16 cellular contexts compared by ENCODE assay signal in the genomic region with DNA sequence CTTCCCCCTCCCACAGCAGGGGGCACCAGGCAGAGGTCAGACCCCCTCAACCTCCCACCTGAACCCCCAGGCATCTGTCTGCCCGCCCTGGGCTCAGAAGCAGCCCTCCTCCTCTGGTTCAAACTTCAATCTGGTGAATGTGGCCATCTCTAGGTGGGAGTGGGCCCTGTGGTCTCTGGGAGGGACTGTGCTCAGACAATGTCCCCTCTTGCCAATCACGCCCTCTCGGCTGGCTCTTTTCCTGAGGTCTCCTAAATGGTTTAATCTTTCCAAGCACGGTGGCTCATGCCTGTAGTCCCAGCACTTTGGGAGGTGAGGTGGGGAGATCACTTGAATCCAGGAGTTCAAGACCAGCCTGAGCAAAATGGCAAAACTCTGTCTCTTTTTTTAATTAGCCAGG. TPM values are rescaled to one million over a fixed set of nuclear protein-coding genes. Genes with fewer than 3 reads are reported as not detected.
DNase-seq lines count a peak whose midpoint lies in the region; ATAC-seq and TF ChIP-seq lines count a peak whose summit lies in the region.
"Had no signal": no experiment of that assay in that cellular context is flagged by ENCODE, and none has a peak within 500 bp of the region (broad histone marks: within the 10 kb centered on the region; RNA-seq: fewer than 3 reads in every experiment).

No MANE protein-coding gene starts in this region.

- POLR2A ChIA-PET in activated B cell treated with CpG ODN at 0.5 μM for 24 hours (lab: Charles Lee) = no interaction called here
- POLR2A ChIA-PET in naive thymus-derived CD4-positive, alpha-beta T cell (lab: Charles Lee) = interaction anchor here (1.2 kb wide), 1 partner anchor 50 kb away, joined by 3 read pairs; no protein-coding TSS in a partner anchor

- CTCF ChIA-PET in activated B cell treated with CpG ODN at 0.5 μM for 24 hours (lab: Charles Lee) = no interaction called here
- CTCF ChIA-PET in naive thymus-derived CD4-positive, alpha-beta T cell (lab: Charles Lee) = interaction anchor here (0.6 kb wide), 1 partner anchor 57 kb away, joined by 3 read pairs; no protein-coding TSS in a partner anchor

- H3K27ac Mint-ChIP-seq in activated naive CD4-positive, alpha-beta T cell treated with anti-CD3 and anti-CD28 coated beads, Interleukin-2, amount 50 U/mL, for 24 hours = peak overlapping the region; percentile 68
- peak overlapping the region; percentile 79 for H3K27ac Mint-ChIP-seq in activated B cell treated with CpG ODN at 0.5 μM for 24 hours
- H3K27ac Mint-ChIP-seq in naive thymus-derived CD4-positive, alpha-beta T cell = peak overlapping the region in 8 of 9 donors; percentile 93 to 100 (median 98)

- H3K9me3 ChIP-seq in naive thymus-derived CD4-positive, alpha-beta T cell (ENCODE audit: control insufficient read depth in 2 of 3, low read length in 3 of 3) = no peaks in the 10 kb centered on the region
- H3K9me3 ChIP-seq in tibial nerve = no peaks in the 10 kb centered on the region
- H3K9me3 ChIP-seq: SJSA1, stomach had no signal

- TF ChIP-seq CTCF in activated B cell treated with CpG ODN at 0.5 μM for 24 hours (IDR thresholded peaks at IDR 0.05) = no peak
- no peak for TF ChIP-seq CTCF in tibial nerve (IDR thresholded peaks at IDR 0.05)

- ATAC-seq in activated B cell treated with CpG ODN at 0.5 μM for 24 hours (ENCODE audit: low read depth) (no peak), HG02610 (IDR thresholded peaks at IDR 0.05; ENCODE audit: unreplicated experiment) (no peak)
- no peak for ATAC-seq in naive thymus-derived CD4-positive, alpha-beta T cell
- ATAC-seq: foreskin keratinocyte, left lobe of liver had no signal

- H3K36me3 Mint-ChIP-seq in activated naive CD4-positive, alpha-beta T cell treated with anti-CD3 and anti-CD28 coated beads, Interleukin-2, amount 50 U/mL, for 24 hours = peaks cover 11% of the 10 kb centered on the region
- peaks cover 53% of the 10 kb centered on the region for H3K36me3 Mint-ChIP-seq in activated B cell treated with CpG ODN at 0.5 μM for 24 hours (ENCODE audit: low read depth)
- peaks cover 0 to 30% (median 19%) of the 10 kb centered on the region in 5 donors for H3K36me3 Mint-ChIP-seq in naive thymus-derived CD4-positive, alpha-beta T cell

- H3K4me1 Mint-ChIP-seq in activated naive CD4-positive, alpha-beta T cell treated with anti-CD3 and anti-CD28 coated beads, Interleukin-2, amount 50 U/mL, for 24 hours = peaks cover 79% of the 10 kb centered on the region
- H3K4me1 Mint-ChIP-seq in activated B cell treated with CpG ODN at 0.5 μM for 24 hours = peaks cover 71% of the 10 kb centered on the region
- peaks cover 43 to 94% (median 69%) of the 10 kb centered on the region in 7 donors for H3K4me1 Mint-ChIP-seq in naive thymus-derived CD4-positive, alpha-beta T cell

- no peaks in the 10 kb centered on the region for H3K27me3 ChIP-seq in naive thymus-derived CD4-positive, alpha-beta T cell (ENCODE audit: control insufficient read depth in 2 of 2, insufficient read depth in 2 of 2, low read length in 2 of 2)
- H3K27me3 ChIP-seq in tibial nerve = no peaks in the 10 kb centered on the region
- H3K27me3 ChIP-seq: foreskin keratinocyte, SJSA1, stomach had no signal

- TF ChIP-seq POLR2A in tibial nerve (IDR thresholded peaks at IDR 0.05) = no peak

- no peak for TF ChIP-seq EP300 in tibial nerve (IDR thresholded peaks at IDR 0.05)

- DNase-seq in activated naive CD4-positive, alpha-beta T cell (lab: John Stamatoyannopoulos, UW) = no peak
- DNase-seq in activated B cell treated with CpG ODN at 0.5 μM for 24 hours (no peak), tibial nerve (ENCODE audit: low spot score in 2 of 2) (no peak), NOMO-1 treated with DMSO at 0.1 percent for 48 hours (lab: John Stamatoyannopoulos, UW; ENCODE audit: unreplicated experiment) (no peak)
- DNase-seq in naive thymus-derived CD4-positive, alpha-beta T cell = no peak
- no peak for DNase-seq in stimulated activated CD4-positive, alpha-beta T cell treated with anti-CD3 and anti-CD28 coated beads, Interleukin-15, amount 100 ng/mL, for 24 hours
- DNase-seq: foreskin keratinocyte, HCEC 1CT, MM.1S, NCI-H1694 treated with DMSO at 0.1 percent for 48 hours, stomach had no signal

- H3K4me3 Mint-ChIP-seq in activated naive CD4-positive, alpha-beta T cell treated with anti-CD3 and anti-CD28 coated beads, Interleukin-2, amount 50 U/mL, for 24 hours = peak overlapping the region; percentile 39
- no peak overlapping the region for H3K4me3 Mint-ChIP-seq in activated B cell treated with CpG ODN at 0.5 μM for 24 hours
- H3K4me3 Mint-ChIP-seq in naive thymus-derived CD4-positive, alpha-beta T cell = peak overlapping the region in 4 of 10 donors; percentile 29 to 81 (median 74)

- H3K4me1 ChIP-seq in naive thymus-derived CD4-positive, alpha-beta T cell (ENCODE audit: control insufficient read depth in 2 of 2, insufficient read depth in 2 of 2, low read length in 2 of 2) = peaks cover 38 to 62% of the 10 kb centered on the region in 2 donors
- H3K4me1 ChIP-seq in tibial nerve = peaks cover 0 to 60% (median 26%) of the 10 kb centered on the region in 4 donors
- H3K4me1 ChIP-seq: foreskin keratinocyte, SJSA1 had no signal

- H3K4me3 ChIP-seq in naive thymus-derived CD4-positive, alpha-beta T cell (ENCODE audit: low read length) = no peak overlapping the region
- H3K4me3 ChIP-seq in tibial nerve = no peak overlapping the region
- H3K4me3 ChIP-seq: SJSA1, stomach had no signal

- intact Hi-C loops in activated B cell treated with CpG ODN at 0.5 μM for 24 hours (cut with micrococcal nuclease) = no loop called here
- intact Hi-C loops in naive thymus-derived CD4-positive, alpha-beta T cell (cut with micrococcal nuclease) = no loop called here

- peak overlapping the region; percentile 72 for H3K27ac ChIP-seq in naive thymus-derived CD4-positive, alpha-beta T cell (ENCODE audit: low read depth, low read length)
- peak overlapping the region in 3 of 4 donors; percentile 7 to 75 (median 73) for H3K27ac ChIP-seq in tibial nerve
- H3K27ac ChIP-seq: foreskin keratinocyte, SJSA1 had no signal

- H3K27me3 Mint-ChIP-seq in activated naive CD4-positive, alpha-beta T cell treated with anti-CD3 and anti-CD28 coated beads, Interleukin-2, amount 50 U/mL, for 24 hours = no peaks in the 10 kb centered on the region
- H3K27me3 Mint-ChIP-seq in activated B cell treated with CpG ODN at 0.5 μM for 24 hours = no peaks in the 10 kb centered on the region
- H3K27me3 Mint-ChIP-seq in naive thymus-derived CD4-positive, alpha-beta T cell = no peaks in the 10 kb centered on the region

- H3K9me3 Mint-ChIP-seq in activated naive CD4-positive, alpha-beta T cell treated with anti-CD3 and anti-CD28 coated beads, Interleukin-2, amount 50 U/mL, for 24 hours = no peaks in the 10 kb centered on the region
- no peaks in the 10 kb centered on the region for H3K9me3 Mint-ChIP-seq in activated B cell treated with CpG ODN at 0.5 μM for 24 hours
- peaks cover 0 to 3% (median 0%) of the 10 kb centered on the region in 11 donors for H3K9me3 Mint-ChIP-seq in naive thymus-derived CD4-positive, alpha-beta T cell
- H3K9me3 Mint-ChIP-seq: activated T-cell treated with anti-CD3 and anti-CD28 coated beads, Interleukin-2, amount 50 U/mL, for 4 hours had no signal

- H3K36me3 ChIP-seq in naive thymus-derived CD4-positive, alpha-beta T cell (ENCODE audit: control insufficient read depth in 2 of 3, insufficient read depth in 3 of 3, low read length in 3 of 3) = peaks cover 0 to 47% (median 5%) of the 10 kb centered on the region in 3 experiments
- peaks cover 0 to 20% (median 0%) of the 10 kb centered on the region in 3 donors for H3K36me3 ChIP-seq in tibial nerve

- 69 to 83% methylated on average over 4 of the region's 4 CpGs for WGBS in tibial nerve, 2 donors

RNA-seq across cellular contexts. Expression of a gene that starts 15.2 kb away (rescaled TPM):
- total RNA-seq in activated B cell treated with CpG ODN at 0.5 μM for 24 hours = 124 and 126 TPM in 2 replicates
- 100 to 1,000 TPM; 126 to 278 (median 208) TPM for total RNA-seq in naive thymus-derived CD4-positive, alpha-beta T cell
- 100 to 1,000 TPM; 525 to 563 TPM for polyA plus RNA-seq in naive thymus-derived CD4-positive, alpha-beta T cell
- total RNA-seq in tibial nerve = 10 to 100 TPM; 54.8 to 73.0 (median 65.3) TPM
